28 cellular contexts compared by ENCODE assay signal in the genomic region with DNA sequence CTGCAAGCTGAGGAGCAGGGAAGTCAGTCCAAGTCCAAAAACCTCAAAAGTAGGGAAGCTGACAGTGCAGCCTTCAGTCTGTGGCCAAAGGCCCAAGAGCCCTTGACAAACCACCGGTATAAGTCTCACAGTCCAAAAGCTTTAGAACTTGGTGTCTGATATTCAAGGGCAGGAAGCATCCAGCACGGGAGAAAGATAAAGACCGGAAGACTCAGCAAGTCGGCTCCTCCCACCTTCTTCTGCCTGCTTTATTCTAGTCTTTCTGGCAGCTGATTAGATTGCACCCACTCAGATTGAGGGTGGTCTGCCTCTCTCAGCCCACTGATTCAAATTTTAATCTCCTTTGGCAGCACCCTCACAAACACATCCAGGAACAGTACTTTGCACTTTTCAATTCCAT. TPM values are rescaled to one million over a fixed set of nuclear protein-coding genes. Genes with fewer than 3 reads are reported as not detected.
DNase-seq lines count a peak whose midpoint lies in the region; ATAC-seq and TF ChIP-seq lines count a peak whose summit lies in the region.
"Had no signal": no experiment of that assay in that cellular context is flagged by ENCODE, and none has a peak within 500 bp of the region (broad histone marks: within the 10 kb centered on the region; RNA-seq: fewer than 3 reads in every experiment).

No MANE protein-coding gene starts in this region.

- no peaks in the 10 kb centered on the region for H3K36me3 ChIP-seq in osteoblast (ENCODE audit: insufficient read depth, low read length)
- no peaks in the 10 kb centered on the region for H3K36me3 ChIP-seq in OCI-LY7 (ENCODE audit: insufficient read depth, low read length)
- H3K36me3 ChIP-seq: adrenal gland, SJSA1, upper lobe of left lung had no signal

- H3K4me2 ChIP-seq in osteoblast (ENCODE audit: insufficient read depth, low read length) (peak overlapping the region; percentile 60), OCI-LY7 (ENCODE audit: low read length) (no peak overlapping the region)

- H3K4me3 Mint-ChIP-seq in activated CD4-positive, alpha-beta T cell treated with anti-CD3 and anti-CD28 coated beads, Interleukin-2, amount 10 ng/mL, durations not matched to agents 24 days and 14 days = no peak overlapping the region
- no peak overlapping the region for H3K4me3 Mint-ChIP-seq in activated CD4-positive, alpha-beta T cell treated with anti-CD3 and anti-CD28 coated beads, Interleukin-2, amount 10 ng/mL, durations not matched to agents 7 days and 5 days
- no peak overlapping the region for H3K4me3 Mint-ChIP-seq in glutamatergic neuron (ENCODE audit: unreplicated experiment)
- H3K4me3 Mint-ChIP-seq: brain; CD4-positive, alpha-beta memory T cell; IgD-negative memory B cell; stimulated activated memory B cell treated with anti-CD40 and anti-IgM and Interleukin-4, amounts not matched to agents 10 μg/mL and 1 μg/mL and 100 μg/mL, for 72 hours; WTC11 had no signal

- TF ChIP-seq CTCF in fibroblast of pulmonary artery (IDR thresholded peaks at IDR 0.05; ENCODE audit: low read length, missing control alignments) (no peak), osteoblast (IDR thresholded peaks at IDR 0.05; ENCODE audit: extremely low read depth, low read depth, low read length) (no peak), OCI-LY7 (conservative IDR thresholded peaks at IDR 0.05; ENCODE audit: low read length) (no peak), glutamatergic neuron (IDR thresholded peaks at IDR 0.05; ENCODE audit: partially characterized antibody, unreplicated experiment) (no peak)

- no peak for DNase-seq in activated CD4-positive, alpha-beta T cell treated with anti-CD3 and anti-CD28 coated beads, Interleukin-2, amount 10 ng/mL, durations not matched to agents 24 days and 14 days
- DNase-seq in activated CD4-positive, alpha-beta T cell treated with anti-CD3 and anti-CD28 coated beads, Interleukin-2, amount 10 ng/mL, durations not matched to agents 7 days and 5 days = no peak
- DNase-seq in MV-4-11 (lab: John Stamatoyannopoulos, UW) (peak; percentile 27), fibroblast of pulmonary artery (ENCODE audit: low read depth) (peak; percentile 51), osteoblast (ENCODE audit: insufficient read length, low spot score, missing footprints) (no peak), OCI-LY7 (ENCODE audit: low spot score) (no peak), glutamatergic neuron (no peak)
- DNase-seq: 8988T; activated naive CD4-positive, alpha-beta T cell; CD4-positive, alpha-beta memory T cell; DND-41; naive B cell; NCI-H1105 treated with DMSO at 0.1 percent for 48 hours; NCI-H187 treated with DMSO at 0.1 percent for 48 hours; NCI-H2171; NCI-H510A; occipital lobe; substantia nigra; T-helper 9 cell; upper lobe of left lung had no signal

- H3K4me1 ChIP-seq in osteoblast (ENCODE audit: insufficient read depth, low read length) = peaks cover 32% of the 10 kb centered on the region
- peaks cover 10% of the 10 kb centered on the region for H3K4me1 ChIP-seq in OCI-LY7 (ENCODE audit: insufficient read depth, low read length, poor library complexity, severe bottlenecking)
- H3K4me1 ChIP-seq: SJSA1 had no signal

- H3K4me3 ChIP-seq in fibroblast of pulmonary artery (replicated peaks; ENCODE audit: low read depth, low read length) = no peak overlapping the region
- H3K4me3 ChIP-seq in osteoblast (ENCODE audit: insufficient read depth, low read length) = no peak overlapping the region
- no peak overlapping the region for H3K4me3 ChIP-seq in OCI-LY7 (ENCODE audit: low read depth, low read length, poor library complexity, severe bottlenecking)
- H3K4me3 ChIP-seq: adrenal gland, SJSA1, upper lobe of left lung had no signal

- H2AFZ ChIP-seq in osteoblast (ENCODE audit: low read length) (no peak overlapping the region), OCI-LY7 (ENCODE audit: low read length) (no peak overlapping the region)

- BruUV-seq in OCI-LY7 (replicated peaks; lab: Mats Ljungman, UMichigan) = no TSS peak

- no peaks in the 10 kb centered on the region for H3K27me3 Mint-ChIP-seq in activated CD4-positive, alpha-beta T cell treated with anti-CD3 and anti-CD28 coated beads, Interleukin-2, amount 10 ng/mL, durations not matched to agents 24 days and 14 days
- no peaks in the 10 kb centered on the region for H3K27me3 Mint-ChIP-seq in activated CD4-positive, alpha-beta T cell treated with anti-CD3 and anti-CD28 coated beads, Interleukin-2, amount 10 ng/mL, durations not matched to agents 7 days and 5 days
- H3K27me3 Mint-ChIP-seq in glutamatergic neuron (ENCODE audit: unreplicated experiment) = peaks cover 2% of the 10 kb centered on the region
- H3K27me3 Mint-ChIP-seq: brain; CD4-positive, alpha-beta memory T cell; IgD-negative memory B cell; naive B cell; stimulated activated memory B cell treated with anti-CD40 and anti-IgM and Interleukin-4, amounts not matched to agents 10 μg/mL and 1 μg/mL and 100 μg/mL, for 72 hours had no signal

- H3K9me2 ChIP-seq in OCI-LY7 (ENCODE audit: insufficient read depth, low read length) = no peaks in the 10 kb centered on the region

- H4K20me1 ChIP-seq in osteoblast (ENCODE audit: insufficient read depth, low read length) (no peaks in the 10 kb centered on the region), OCI-LY7 (ENCODE audit: insufficient read depth, low read length) (no peaks in the 10 kb centered on the region)

- H3K27me3 ChIP-seq in osteoblast (ENCODE audit: insufficient read depth, low read length) = peaks cover 8% of the 10 kb centered on the region
- H3K27me3 ChIP-seq: adrenal gland, SJSA1, upper lobe of left lung had no signal

- CTCF ChIA-PET in activated CD4-positive, alpha-beta T cell treated with anti-CD3 and anti-CD28 coated beads, Interleukin-2, amount 10 ng/mL, durations not matched to agents 7 days and 5 days (lab: Charles Lee) = interaction anchor here (0.9 kb wide), 1 partner anchor 12 kb away, joined by 3 read pairs; no protein-coding TSS in a partner anchor
- CTCF ChIA-PET in OCI-LY7 (lab: Charles Lee; ENCODE audit: unreplicated experiment) = no interaction called here

- H3K27ac Mint-ChIP-seq in activated CD4-positive, alpha-beta T cell treated with anti-CD3 and anti-CD28 coated beads, Interleukin-2, amount 10 ng/mL, durations not matched to agents 24 days and 14 days = peak overlapping the region; percentile 17
- no peak overlapping the region for H3K27ac Mint-ChIP-seq in activated CD4-positive, alpha-beta T cell treated with anti-CD3 and anti-CD28 coated beads, Interleukin-2, amount 10 ng/mL, durations not matched to agents 7 days and 5 days
- no peak overlapping the region for H3K27ac Mint-ChIP-seq in glutamatergic neuron (ENCODE audit: unreplicated experiment)
- H3K27ac Mint-ChIP-seq: CD4-positive, alpha-beta memory T cell; IgD-negative memory B cell; stimulated activated memory B cell treated with anti-CD40 and anti-IgM and Interleukin-4, amounts not matched to agents 10 μg/mL and 1 μg/mL and 100 μg/mL, for 72 hours; WTC11 had no signal

- H3K4me1 Mint-ChIP-seq in activated CD4-positive, alpha-beta T cell treated with anti-CD3 and anti-CD28 coated beads, Interleukin-2, amount 10 ng/mL, durations not matched to agents 24 days and 14 days = peaks cover 31% of the 10 kb centered on the region
- peaks cover 14% of the 10 kb centered on the region for H3K4me1 Mint-ChIP-seq in activated CD4-positive, alpha-beta T cell treated with anti-CD3 and anti-CD28 coated beads, Interleukin-2, amount 10 ng/mL, durations not matched to agents 7 days and 5 days
- peaks cover 11% of the 10 kb centered on the region for H3K4me1 Mint-ChIP-seq in glutamatergic neuron (ENCODE audit: low read depth, unreplicated experiment)

- H3K36me3 Mint-ChIP-seq in activated CD4-positive, alpha-beta T cell treated with anti-CD3 and anti-CD28 coated beads, Interleukin-2, amount 10 ng/mL, durations not matched to agents 24 days and 14 days (ENCODE audit: low read depth) = peaks cover 6% of the 10 kb centered on the region
- H3K36me3 Mint-ChIP-seq in activated CD4-positive, alpha-beta T cell treated with anti-CD3 and anti-CD28 coated beads, Interleukin-2, amount 10 ng/mL, durations not matched to agents 7 days and 5 days (ENCODE audit: low read depth) = peaks cover 2% of the 10 kb centered on the region
- no peaks in the 10 kb centered on the region for H3K36me3 Mint-ChIP-seq in glutamatergic neuron (ENCODE audit: unreplicated experiment)
- H3K36me3 Mint-ChIP-seq: brain; CD4-positive, alpha-beta memory T cell; IgD-negative memory B cell; stimulated activated memory B cell treated with anti-CD40 and anti-IgM and Interleukin-4, amounts not matched to agents 10 μg/mL and 1 μg/mL and 100 μg/mL, for 72 hours; WTC11 had no signal

- H3K9me3 ChIP-seq in osteoblast (ENCODE audit: low read depth, low read length) = no peaks in the 10 kb centered on the region
- no peaks in the 10 kb centered on the region for H3K9me3 ChIP-seq in OCI-LY7 (ENCODE audit: low read length)
- H3K9me3 ChIP-seq: adrenal gland, SJSA1, upper lobe of left lung had no signal

- no peaks in the 10 kb centered on the region for H3K79me2 ChIP-seq in osteoblast (ENCODE audit: insufficient read depth, low read length)
- H3K79me2 ChIP-seq in OCI-LY7 (ENCODE audit: insufficient read depth, low read depth, low read length) = no peaks in the 10 kb centered on the region

- POLR2A ChIA-PET in activated CD4-positive, alpha-beta T cell treated with anti-CD3 and anti-CD28 coated beads, Interleukin-2, amount 10 ng/mL, durations not matched to agents 7 days and 5 days (lab: Charles Lee) = no interaction called here
- POLR2A ChIA-PET in OCI-LY7 (lab: Charles Lee) = no interaction called here

- no peak for ATAC-seq in HG02610 (IDR thresholded peaks at IDR 0.05; ENCODE audit: unreplicated experiment)
- ATAC-seq: HCT116; stimulated activated memory B cell treated with anti-CD40 and anti-IgM and Interleukin-4, amounts not matched to agents 10 μg/mL and 1 μg/mL and 100 μg/mL, for 72 hours; WTC11 had no signal

- H3K27ac ChIP-seq in osteoblast (ENCODE audit: low read depth, low read length) = peak overlapping the region; percentile 81
- no peak overlapping the region for H3K27ac ChIP-seq in OCI-LY7 (ENCODE audit: low read depth, low read length, poor library complexity, severe bottlenecking)
- H3K27ac ChIP-seq: adrenal gland, SJSA1 had no signal

- peaks cover 19% of the 10 kb centered on the region for H3K9me3 Mint-ChIP-seq in activated CD4-positive, alpha-beta T cell treated with anti-CD3 and anti-CD28 coated beads, Interleukin-2, amount 10 ng/mL, durations not matched to agents 24 days and 14 days
- peaks cover 11% of the 10 kb centered on the region for H3K9me3 Mint-ChIP-seq in activated CD4-positive, alpha-beta T cell treated with anti-CD3 and anti-CD28 coated beads, Interleukin-2, amount 10 ng/mL, durations not matched to agents 7 days and 5 days
- H3K9me3 Mint-ChIP-seq in glutamatergic neuron (ENCODE audit: unreplicated experiment) = no peaks in the 10 kb centered on the region
- H3K9me3 Mint-ChIP-seq: brain; naive B cell; stimulated activated memory B cell treated with anti-CD40 and anti-IgM and Interleukin-4, amounts not matched to agents 10 μg/mL and 1 μg/mL and 100 μg/mL, for 72 hours had no signal

- intact Hi-C loops in activated CD4-positive, alpha-beta T cell treated with anti-CD3 and anti-CD28 coated beads, Interleukin-2, amount 10 ng/mL, durations not matched to agents 24 days and 14 days (cut with micrococcal nuclease) = no loop called here
- intact Hi-C loops in OCI-LY7 (cut with micrococcal nuclease; ENCODE audit: unreplicated experiment) = no loop called here

RNA-seq across cellular contexts. Expression of gene CD200, which starts 43.5 kb away (rescaled TPM):
- total RNA-seq in activated CD4-positive, alpha-beta T cell treated with anti-CD3 and anti-CD28 coated beads, Interleukin-2, amount 10 ng/mL, durations not matched to agents 24 days and 14 days = 144 and 151 TPM in 2 replicates
- 1 to 10 TPM; 4.0 to 5.2 TPM for total RNA-seq in activated CD4-positive, alpha-beta T cell treated with anti-CD3 and anti-CD28 coated beads, Interleukin-2, amount 10 ng/mL, durations not matched to agents 7 days and 5 days
- 1.5 and 3.3 TPM in 2 replicates for total RNA-seq in osteoblast
- not detected in 2 replicates for total RNA-seq in OCI-LY7 (2014; rRNA removed; shearing (Covaris generic))
- 0.18 TPM in 1 of 2 replicates, not detected in the other for total RNA-seq in OCI-LY7 (2022)
- 67.9 TPM for total RNA-seq in glutamatergic neuron (ENCODE audit: unreplicated experiment)
- total RNA-seq: SJSA1 had no signal

Comparison
In these comparisons a context has a peak if more than half of its experiments do, and no peak if none do; other contexts are left out.
1. RNA of gene CD200, which starts 43.5 kb away (total RNA-seq): 144 to 151 TPM in activated CD4-positive, alpha-beta T cell treated with anti-CD3 and anti-CD28 coated beads, Interleukin-2, amount 10 ng/mL, durations not matched to agents 24 days and 14 days and 67.9 TPM in glutamatergic neuron (single experiment); 4.0 to 5.2 TPM in activated CD4-positive, alpha-beta T cell treated with anti-CD3 and anti-CD28 coated beads, Interleukin-2, amount 10 ng/mL, durations not matched to agents 7 days and 5 days, 1.5 to 3.3 TPM in osteoblast and 0.18 TPM in OCI-LY7; every median in the first group is over 10 times any median in the second.
2. DNase-seq: peak in MV-4-11 (single experiment) and fibroblast of pulmonary artery (single experiment); none in activated CD4-positive, alpha-beta T cell treated with anti-CD3 and anti-CD28 coated beads, Interleukin-2, amount 10 ng/mL, durations not matched to agents 24 days and 14 days (single experiment), activated CD4-positive, alpha-beta T cell treated with anti-CD3 and anti-CD28 coated beads, Interleukin-2, amount 10 ng/mL, durations not matched to agents 7 days and 5 days (single experiment), osteoblast (single experiment), OCI-LY7 (single experiment) and glutamatergic neuron (single experiment).